Comparison of ENCODE assay signal across 24 cellular contexts in the genomic region with DNA sequence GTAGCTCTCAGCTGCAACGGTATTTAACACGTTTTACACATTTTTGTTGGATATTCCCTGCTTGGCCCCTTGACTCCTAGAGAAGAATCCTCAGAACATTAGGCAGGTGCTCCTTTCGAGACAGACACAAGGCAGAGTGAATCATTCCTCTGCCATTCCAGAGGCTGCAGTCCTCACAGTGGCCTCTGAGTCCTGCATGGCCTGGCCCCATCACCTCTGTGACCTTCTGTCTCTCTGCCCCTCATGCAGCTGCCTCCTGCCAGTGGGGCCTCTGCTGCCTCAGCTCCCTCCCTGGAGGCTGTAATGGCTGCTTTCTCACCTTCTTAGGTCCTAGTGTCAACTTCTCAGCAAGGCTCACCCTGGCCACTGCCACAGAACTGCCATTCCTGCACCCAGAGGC.
DNase-seq lines count a peak whose midpoint lies in the region; ATAC-seq, FAIRE-seq and TF ChIP-seq lines count a peak whose summit lies in the region.
"Had no signal": no experiment of that assay in that cellular context is flagged by ENCODE, and none has a peak within 500 bp of the region (broad histone marks: within the 10 kb centered on the region; RNA-seq: fewer than 3 reads in every experiment).

No MANE protein-coding gene starts in this region.

- peak overlapping the region; percentile 34 for H3K18ac ChIP-seq in neuronal stem cell (ENCODE audit: low read length)

- no peak overlapping the region for H4K8ac ChIP-seq in neuronal stem cell (ENCODE audit: low read depth, low read length)

- H3K14ac ChIP-seq in neuronal stem cell (ENCODE audit: low read length): no peak overlapping the region

- peak; percentile 62 for FAIRE-seq in H54 (lab: Jason Lieb, UNC)
- FAIRE-seq: GM18507, K562 had no signal

- peak overlapping the region; percentile 28 for H4K91ac ChIP-seq in neuronal stem cell (ENCODE audit: low read depth, low read length, poor library complexity)

- H3K79me1 ChIP-seq in neuronal stem cell (ENCODE audit: low read depth, low read length): no peaks in the 10 kb centered on the region

- no peak for ATAC-seq in GM21367 (IDR thresholded peaks at IDR 0.05; ENCODE audit: unreplicated experiment)
- ATAC-seq: K562, Panc1 had no signal

- H3K4me3 ChIP-seq in SK-N-MC (no peak overlapping the region), neuronal stem cell (ENCODE audit: low read length in 2 of 2) (no peak overlapping the region)
- H3K4me3 ChIP-seq: BLaER1, K562 had no signal

- peak; percentile 6 for DNase-seq in H54 (ENCODE audit: insufficient read length, low spot score)
- DNase-seq in SK-N-MC (ENCODE audit: low read depth, low spot score): no peak
- peak; percentile 77 for DNase-seq in islet precursor cell
- DNase-seq in neuronal stem cell (ENCODE audit: low spot score): no peak
- DNase-seq in ecto neural progenitor cell (ENCODE audit: low spot score): no peak
- no peak for DNase-seq in Kasumi-1 (lab: John Stamatoyannopoulos, UW)
- DNase-seq: ACHN; Calu3; CD4-positive, alpha-beta T cell; GDM1; H7; HFFc6; NCI-H1105; NCI-H2029 treated with DMSO at 0.1 percent for 48 hours; NCI-H2171; NCI-H345; NCI-H524; NCI-H774; NK-92 treated with Interleukin-12 subunit alpha and Interleukin-12 subunit beta, amount 100 ng/mL, for 24 hours had no signal

- no peak overlapping the region for H2BK5ac ChIP-seq in neuronal stem cell (ENCODE audit: low read length)

- no peaks in the 10 kb centered on the region for H3K27me3 ChIP-seq in neuronal stem cell (ENCODE audit: control insufficient read depth in 3 of 3, insufficient read depth in 3 of 3, low read depth in 1 of 3, low read length in 3 of 3)
- H3K27me3 ChIP-seq: BLaER1 had no signal

- H3K4me2 ChIP-seq in neuronal stem cell (ENCODE audit: insufficient read depth, low read length, poor library complexity, severe bottlenecking): no peak overlapping the region
- H3K4me2 ChIP-seq: BLaER1 had no signal

- no CpG with 5 or more reads among the region's 3 CpGs for WGBS in neuronal stem cell (ENCODE audit: extremely low coverage in 2 of 2, insufficient read length in 2 of 2, insufficient replicate concordance in 1 of 2), 2 donors

- peak overlapping the region; percentile 12 for H2AFZ ChIP-seq in neuronal stem cell (ENCODE audit: low read length)

- no peaks in the 10 kb centered on the region for H3K9me3 ChIP-seq in SK-N-MC (ENCODE audit: low read depth, low read length)
- H3K9me3 ChIP-seq in neuronal stem cell (replicated peaks in 1 of 2; ENCODE audit: control insufficient read depth in 2 of 2, insufficient read depth in 1 of 2, low read depth in 1 of 2, low read length in 2 of 2): no peaks in the 10 kb centered on the region
- H3K9me3 ChIP-seq: BLaER1 had no signal

- peaks cover 12 to 15% of the 10 kb centered on the region in 2 donors for H3K4me1 ChIP-seq in neuronal stem cell (ENCODE audit: control insufficient read depth in 2 of 2, insufficient read depth in 1 of 2, low read depth in 1 of 2, low read length in 2 of 2)
- H3K4me1 ChIP-seq: BLaER1 had no signal

- H3K23ac ChIP-seq in neuronal stem cell (ENCODE audit: low read depth, low read length, poor library complexity): no peak overlapping the region

- H2BK15ac ChIP-seq in neuronal stem cell (ENCODE audit: low read length): no peak overlapping the region

- H3K27ac ChIP-seq in SK-N-MC (0 out of 2 replicates have a peak overlapping the region, but pooled peaks have one; percentile 31), neuronal stem cell (replicated peaks; ENCODE audit: low read length) (peak overlapping the region; percentile 38)
- H3K27ac ChIP-seq: BLaER1 had no signal

- H3K9ac ChIP-seq in SK-N-MC (ENCODE audit: insufficient read length) (no peak overlapping the region), neuronal stem cell (ENCODE audit: low read depth, low read length, poor library complexity) (no peak overlapping the region)
- H3K9ac ChIP-seq: BLaER1 had no signal

- H3K36me3 ChIP-seq in SK-N-MC (ENCODE audit: insufficient read depth, low read length) (no peaks in the 10 kb centered on the region), neuronal stem cell (replicated peaks in 1 of 2; ENCODE audit: control insufficient read depth in 2 of 2, insufficient read depth in 2 of 2, low read length in 2 of 2) (no peaks in the 10 kb centered on the region)
- H3K36me3 ChIP-seq: BLaER1 had no signal

- no peak overlapping the region for H2BK12ac ChIP-seq in neuronal stem cell (ENCODE audit: low read length)

- no peak overlapping the region for H2AK5ac ChIP-seq in neuronal stem cell (ENCODE audit: low read depth, low read length)

- H2BK120ac ChIP-seq in neuronal stem cell (ENCODE audit: low read depth, low read length): no peak overlapping the region

- no peak for TF ChIP-seq POLR2A in H54 (IDR thresholded peaks at IDR 0.05; ENCODE audit: low read depth, low read length)

- no peak overlapping the region for H3K4ac ChIP-seq in neuronal stem cell (ENCODE audit: low read length)

Comparison
In these comparisons a context has a peak if more than half of its experiments do, and no peak if none do; other contexts are left out.
1. DNase-seq: peak in H54 (single experiment) and islet precursor cell (single experiment); none in SK-N-MC (single experiment), neuronal stem cell (single experiment), ecto neural progenitor cell (single experiment) and Kasumi-1 (0 of 2).